ENCODE assay signal across 8 cellular contexts in the genomic region with DNA sequence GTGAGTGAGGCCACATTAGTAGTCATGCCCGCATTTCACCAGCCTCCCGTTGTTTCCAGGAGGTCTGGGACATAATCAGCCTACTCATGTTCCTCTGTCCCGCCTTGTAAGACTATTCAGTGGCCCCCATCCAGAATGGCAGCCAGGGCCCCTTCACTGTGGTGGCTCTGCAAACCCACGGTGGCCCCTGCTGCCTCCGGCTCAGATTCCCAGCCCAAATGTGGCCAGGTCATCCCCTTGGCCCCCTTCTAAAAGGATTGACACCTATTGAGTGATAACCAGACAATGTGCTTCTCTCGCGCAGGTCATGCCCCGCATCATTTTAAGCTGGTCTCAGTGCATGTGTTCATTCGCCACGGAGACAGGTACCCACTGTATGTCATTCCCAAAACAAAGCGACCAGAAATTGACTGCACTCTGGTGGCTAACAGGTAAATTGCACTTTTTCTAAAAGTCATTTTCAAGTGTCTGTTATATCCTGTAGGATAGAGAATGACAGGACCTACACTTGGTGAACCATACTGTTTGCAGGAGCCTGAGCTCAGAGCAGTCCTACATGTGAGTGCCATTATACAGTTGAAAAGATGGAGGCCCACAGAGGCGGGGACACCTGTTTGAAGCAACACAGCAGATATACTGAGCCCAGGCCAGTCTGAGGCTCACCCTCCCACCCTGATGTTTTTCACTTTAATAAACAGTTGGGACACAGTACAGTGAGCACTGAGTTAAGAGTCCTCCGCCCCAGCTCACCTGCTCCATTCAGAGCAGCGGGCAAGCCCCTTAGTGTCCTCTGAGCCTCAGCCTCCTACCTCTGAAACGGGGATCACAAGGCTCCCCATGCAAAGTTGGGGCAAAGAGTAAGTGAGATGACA. TPM values are rescaled to one million over a fixed set of nuclear protein-coding genes. Genes with fewer than 3 reads are reported as not detected.
DNase-seq lines count a peak whose midpoint lies in the region; TF ChIP-seq lines count a peak whose summit lies in the region.

No MANE protein-coding gene starts in this region.

- no peaks in the 10 kb centered on the region for H3K27me3 Mint-ChIP-seq in activated CD4-positive, alpha-beta T cell treated with anti-CD3 and anti-CD28 coated beads, Interleukin-2, amount 10 ng/mL, durations not matched to agents 24 days and 14 days

- TF ChIP-seq POLR2A in ovary (IDR thresholded peaks at IDR 0.05) = no peak

- H3K27ac Mint-ChIP-seq in activated CD4-positive, alpha-beta T cell treated with anti-CD3 and anti-CD28 coated beads, Interleukin-2, amount 10 ng/mL, durations not matched to agents 24 days and 14 days = no peak overlapping the region

- H3K9me3 Mint-ChIP-seq in activated CD4-positive, alpha-beta T cell treated with anti-CD3 and anti-CD28 coated beads, Interleukin-2, amount 10 ng/mL, durations not matched to agents 24 days and 14 days = no peaks in the 10 kb centered on the region

- no peaks in the 10 kb centered on the region for H3K36me3 ChIP-seq in ovary

- peaks cover 19% of the 10 kb centered on the region for H3K4me1 Mint-ChIP-seq in activated CD4-positive, alpha-beta T cell treated with anti-CD3 and anti-CD28 coated beads, Interleukin-2, amount 10 ng/mL, durations not matched to agents 24 days and 14 days

- CTCF ChIA-PET in HEK293T (lab: Yijun Ruan, JAX) = interaction anchor here (1.0 kb wide), 2 partner anchors 47 to 48 kb away, joined by 3 read pairs; a partner anchor contains a TSS

- DNase-seq in activated CD4-positive, alpha-beta T cell treated with anti-CD3 and anti-CD28 coated beads, Interleukin-2, amount 10 ng/mL, durations not matched to agents 24 days and 14 days = peak; percentile 75
- DNase-seq in activated CD4-positive, alpha-beta T cell treated with anti-CD3 and anti-CD28 coated beads, Interleukin-2, amount 50 U/mL, for 1 hour = no peak
- peak; percentile 43 for DNase-seq in HEK293T (ENCODE audit: extremely low spot score)
- peak; percentile 19 to 29 for DNase-seq in NCI-H446 (lab: John Stamatoyannopoulos, UW)
- peak; percentile 10 for DNase-seq in central memory CD4-positive, alpha-beta T cell
- DNase-seq in medulla oblongata (ENCODE audit: extremely low spot score) = peak; percentile 27
- no peak for DNase-seq in islet precursor cell
- DNase-seq in ovary = no peak

- no peak overlapping the region for H3K4me3 ChIP-seq in ovary

- no peak for TF ChIP-seq EP300 in ovary (IDR thresholded peaks at IDR 0.05)

- H3K36me3 Mint-ChIP-seq in activated CD4-positive, alpha-beta T cell treated with anti-CD3 and anti-CD28 coated beads, Interleukin-2, amount 10 ng/mL, durations not matched to agents 24 days and 14 days (ENCODE audit: low read depth) = peaks cover 11% of the 10 kb centered on the region

- no peak overlapping the region for H3K27ac ChIP-seq in ovary

- no peaks in the 10 kb centered on the region for H3K9me3 ChIP-seq in ovary

- POLR2A ChIA-PET in HEK293T (lab: Yijun Ruan, JAX) = no interaction called here

- intact Hi-C loops in activated CD4-positive, alpha-beta T cell treated with anti-CD3 and anti-CD28 coated beads, Interleukin-2, amount 10 ng/mL, durations not matched to agents 24 days and 14 days (cut with micrococcal nuclease) = loop anchor here (1.0 kb wide), 2 partner anchors 48 to 87 kb away; a partner anchor contains a TSS
- intact Hi-C loops in ovary (cut with DNase I) = no loop called here

- H3K27me3 ChIP-seq in ovary = no peaks in the 10 kb centered on the region

- WGBS in ovary, 3 donors = 64 to 77% (median 75%) methylated on average over 15 of the region's 15 CpGs

- H3K4me1 ChIP-seq in ovary (ENCODE audit: insufficient read depth) = peaks cover 1% of the 10 kb centered on the region

- H3K4me3 Mint-ChIP-seq in activated CD4-positive, alpha-beta T cell treated with anti-CD3 and anti-CD28 coated beads, Interleukin-2, amount 10 ng/mL, durations not matched to agents 24 days and 14 days = no peak overlapping the region

- TF ChIP-seq CTCF in ovary (IDR thresholded peaks at IDR 0.05) = no peak

TF ChIP-seq in HEK293T, 16 proteins besides CTCF, POLR2A, EP300 and RAD21:
- TF ChIP-seq FOXA1 (IDR thresholded peaks at IDR 0.05) (no peak), TARDBP (IDR thresholded peaks at IDR 0.05) (no peak), FOXM1 (IDR thresholded peaks at IDR 0.05; ENCODE audit: borderline replicate concordance) (no peak), SP1 (IDR thresholded peaks at IDR 0.05) (no peak), HDGF (IDR thresholded peaks at IDR 0.05; ENCODE audit: borderline replicate concordance) (no peak)

RNA-seq across cellular contexts. Expression of a gene that starts 47.7 kb away (rescaled TPM):
- total RNA-seq in activated CD4-positive, alpha-beta T cell treated with anti-CD3 and anti-CD28 coated beads, Interleukin-2, amount 10 ng/mL, durations not matched to agents 24 days and 14 days = 10.7 and 11.7 TPM in 2 replicates
- total RNA-seq in ovary = 10 to 100 TPM; 10.3 to 23.0 (median 15.7) TPM
- 10 to 100 TPM in 1 of 2 donors, 1 to 10 TPM in 1; 6.5 to 17.5 TPM for polyA plus RNA-seq in ovary

Comparison
In these comparisons a context has a peak if more than half of its experiments do, and no peak if none do; other contexts are left out.
1. DNase-seq: peak in activated CD4-positive, alpha-beta T cell treated with anti-CD3 and anti-CD28 coated beads, Interleukin-2, amount 10 ng/mL, durations not matched to agents 24 days and 14 days (single experiment), HEK293T (single experiment), NCI-H446 (2 of 2), central memory CD4-positive, alpha-beta T cell (single experiment) and medulla oblongata (single experiment); none in activated CD4-positive, alpha-beta T cell treated with anti-CD3 and anti-CD28 coated beads, Interleukin-2, amount 50 U/mL, for 1 hour (single experiment), islet precursor cell (single experiment) and ovary (0 of 5).